ENCODE assay signal across 8 cellular contexts in the genomic region with DNA sequence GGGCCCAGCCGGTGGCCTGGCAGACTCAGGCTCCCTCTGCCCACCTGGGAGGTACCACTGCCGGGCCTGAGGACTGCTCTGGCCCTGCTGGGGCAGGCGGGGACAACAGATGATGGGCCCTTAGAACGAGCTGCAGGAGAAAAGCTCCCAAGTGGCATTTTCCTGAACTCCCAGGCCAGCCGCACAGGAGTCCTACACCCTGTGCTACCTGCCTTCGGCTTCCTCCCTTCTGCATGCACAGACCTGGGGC. TPM values are rescaled to one million over a fixed set of nuclear protein-coding genes. Genes with fewer than 3 reads are reported as not detected.
DNase-seq lines count a peak whose midpoint lies in the region; ATAC-seq and TF ChIP-seq lines count a peak whose summit lies in the region.

No MANE protein-coding gene starts in this region.

- peaks cover 36% of the 10 kb centered on the region for H3K4me1 Mint-ChIP-seq in activated naive CD8-positive, alpha-beta T cell treated with anti-CD3 and anti-CD28 coated beads, Interleukin-2, amount 50 U/mL, for 24 hours

- no peak overlapping the region for H3K4me3 Mint-ChIP-seq in activated naive CD8-positive, alpha-beta T cell treated with anti-CD3 and anti-CD28 coated beads, Interleukin-2, amount 50 U/mL, for 24 hours

- H3K27ac Mint-ChIP-seq in activated naive CD8-positive, alpha-beta T cell treated with anti-CD3 and anti-CD28 coated beads, Interleukin-2, amount 50 U/mL, for 24 hours = no peak overlapping the region

- no peaks in the 10 kb centered on the region for H3K9me3 ChIP-seq in right lobe of liver

- H3K4me3 ChIP-seq in right lobe of liver (no peak overlapping the region), urinary bladder (ENCODE audit: low read depth, low read length) (no peak overlapping the region)

- TF ChIP-seq CTCF in right lobe of liver (IDR thresholded peaks at IDR 0.05) = peak in 1 of 4 donors; percentile 25

- peak; percentile 69 for DNase-seq in activated effector memory CD4-positive, alpha-beta T cell treated with anti-CD3 and anti-CD28 coated beads, Interleukin-2, amount 50 U/mL, for 16 hours
- no peak for DNase-seq in activated effector memory CD4-positive, alpha-beta T cell treated with Interleukin-2 at 50 U/mL for 16 hours
- DNase-seq in activated naive CD8-positive, alpha-beta T cell treated with anti-CD3 and anti-CD28 coated beads, Interleukin-2, amount 50 U/mL, for 24 hours = peak; percentile 23
- peak in 1 of 3 donors; percentile 63 for DNase-seq in right lobe of liver
- DNase-seq in superior temporal gyrus (ENCODE audit: extremely low spot score) = no peak
- no peak for DNase-seq in C1 segment of cervical spinal cord (lab: John Stamatoyannopoulos, UW)
- no peak for DNase-seq in T1000 (lab: John Stamatoyannopoulos, UW)

- H3K27me3 ChIP-seq in right lobe of liver = no peaks in the 10 kb centered on the region

- H3K36me3 ChIP-seq in right lobe of liver (peaks cover 0 to 24% (median 9%) of the 10 kb centered on the region in 4 donors), urinary bladder (ENCODE audit: insufficient read depth) (no peaks in the 10 kb centered on the region)

- peak; percentile 31 for ATAC-seq in activated naive CD8-positive, alpha-beta T cell treated with anti-CD3 and anti-CD28 coated beads, Interleukin-2, amount 50 U/mL, for 24 hours
- ATAC-seq in right lobe of liver = peak; percentile 45 to 61 (median 60)

- TF ChIP-seq POLR2A in right lobe of liver (IDR thresholded peaks at IDR 0.05) = no peak

- peaks cover 0 to 2% (median 0%) of the 10 kb centered on the region in 4 donors for H3K4me1 ChIP-seq in right lobe of liver
- H3K4me1 ChIP-seq in urinary bladder (ENCODE audit: insufficient read depth) = peaks cover 4% of the 10 kb centered on the region

- H3K27me3 Mint-ChIP-seq in activated naive CD8-positive, alpha-beta T cell treated with anti-CD3 and anti-CD28 coated beads, Interleukin-2, amount 50 U/mL, for 24 hours = no peaks in the 10 kb centered on the region

- WGBS in right lobe of liver (ENCODE audit: insufficient coverage, low coverage, low lambda C conversion rate, missing lambda C conversion rate) = no CpG with 5 or more reads among the region's 6 CpGs
- WGBS in urinary bladder = 44% methylated on average over 6 of the region's 6 CpGs

- H3K27ac ChIP-seq in right lobe of liver = peak overlapping the region in 1 of 3 donors; percentile 29
- peak overlapping the region; percentile 53 for H3K27ac ChIP-seq in urinary bladder (ENCODE audit: low read depth)

- H3K9me3 Mint-ChIP-seq in activated naive CD8-positive, alpha-beta T cell treated with anti-CD3 and anti-CD28 coated beads, Interleukin-2, amount 50 U/mL, for 24 hours = no peaks in the 10 kb centered on the region

- peaks cover 2% of the 10 kb centered on the region for H3K36me3 Mint-ChIP-seq in activated naive CD8-positive, alpha-beta T cell treated with anti-CD3 and anti-CD28 coated beads, Interleukin-2, amount 50 U/mL, for 24 hours (ENCODE audit: low read depth)

- intact Hi-C loops in right lobe of liver (cut with DNase I) = loop anchor here (10.0 kb wide), 1 partner anchor 76 kb away; the partner anchor contains the start of gene BFSP1 (in 2 of the 2)

RNA-seq across cellular contexts. Expression of gene DSTN, which starts 41.3 kb away (rescaled TPM):
- total RNA-seq in right lobe of liver (10 to 100 TPM; 65.8 to 94.4 (median 86.9) TPM), urinary bladder (589 TPM)
- 2,115 TPM for polyA plus RNA-seq in urinary bladder

Comparison
In these comparisons a context has a peak if more than half of its experiments do, and no peak if none do; other contexts are left out.
1. DNase-seq: peak in activated effector memory CD4-positive, alpha-beta T cell treated with anti-CD3 and anti-CD28 coated beads, Interleukin-2, amount 50 U/mL, for 16 hours (single experiment) and activated naive CD8-positive, alpha-beta T cell treated with anti-CD3 and anti-CD28 coated beads, Interleukin-2, amount 50 U/mL, for 24 hours (single experiment); none in activated effector memory CD4-positive, alpha-beta T cell treated with Interleukin-2 at 50 U/mL for 16 hours (single experiment), superior temporal gyrus (single experiment), C1 segment of cervical spinal cord (0 of 14) and T1000 (single experiment).